9 cellular contexts compared by ENCODE assay signal in the genomic region with DNA sequence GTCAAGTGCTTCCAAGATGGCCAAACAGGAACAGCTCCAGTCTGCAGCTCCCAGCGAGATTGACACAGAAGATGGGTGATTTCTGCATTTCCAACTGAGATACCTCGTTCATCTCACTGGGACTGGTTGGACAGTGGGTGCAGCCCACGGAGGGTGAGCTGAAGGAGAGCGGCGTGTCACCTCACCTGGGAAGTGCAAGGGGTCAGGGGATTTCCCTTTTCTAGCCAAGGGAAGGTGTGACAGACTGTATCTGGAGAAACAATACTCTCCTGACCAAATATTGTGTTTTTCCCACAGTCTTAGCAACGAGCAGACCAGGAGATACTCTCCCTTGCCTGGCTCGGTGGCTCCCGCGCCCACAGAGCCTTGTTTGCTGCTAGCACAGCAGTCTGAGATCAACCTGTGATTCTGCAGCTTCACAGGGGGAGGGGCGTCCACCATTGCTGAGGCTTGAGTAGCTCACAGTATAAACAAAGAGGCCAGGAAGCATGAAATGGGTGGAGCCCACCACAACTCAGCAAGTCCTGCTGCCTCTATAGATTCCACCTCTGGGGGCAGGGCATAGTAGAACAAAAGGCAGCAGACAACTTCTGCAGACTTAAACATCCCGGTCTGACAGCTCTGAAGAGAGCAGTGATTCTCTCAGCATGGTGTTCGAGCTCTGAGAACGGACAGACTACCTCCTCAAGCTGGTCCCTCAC.
DNase-seq lines count a peak whose midpoint lies in the region; ATAC-seq and TF ChIP-seq lines count a peak whose summit lies in the region.
"Had no signal": no experiment of that assay in that cellular context is flagged by ENCODE, and none has a peak within 500 bp of the region (broad histone marks: within the 10 kb centered on the region; RNA-seq: fewer than 3 reads in every experiment).

No MANE protein-coding gene starts in this region.

- no peak for DNase-seq in natural killer cell treated with Interleukin-12 subunit alpha and Interleukin-12 subunit beta and Interleukin-15 and Interleukin-18, amount 100 ng/mL, for 72 hours (ENCODE audit: low spot score)
- DNase-seq in natural killer cell (no peak), activated T-cell treated with anti-CD3 and anti-CD28 coated beads for 48 hours (ENCODE audit: low read depth) (peak; percentile 17), islet precursor cell (peak; percentile 92), ureter (ENCODE audit: low spot score) (peak; percentile 42), epidermal melanocyte (ENCODE audit: insufficient read length, low spot score) (no peak), NCI-H345 (lab: John Stamatoyannopoulos, UW) (no peak)

- peak overlapping the region; percentile 24 for H3K4me3 Mint-ChIP-seq in natural killer cell treated with Interleukin-12 subunit alpha and Interleukin-12 subunit beta and Interleukin-15 and Interleukin-18, amount 100 ng/mL, for 72 hours
- no peak overlapping the region for H3K4me3 Mint-ChIP-seq in natural killer cell

- H3K27me3 Mint-ChIP-seq in natural killer cell treated with Interleukin-12 subunit alpha and Interleukin-12 subunit beta and Interleukin-15 and Interleukin-18, amount 100 ng/mL, for 72 hours = peaks cover 0 to 2% of the 10 kb centered on the region in 2 donors
- no peaks in the 10 kb centered on the region for H3K27me3 Mint-ChIP-seq in natural killer cell (ENCODE audit: low read depth in 2 of 2)

- H3K4me1 Mint-ChIP-seq in natural killer cell treated with Interleukin-12 subunit alpha and Interleukin-12 subunit beta and Interleukin-15 and Interleukin-18, amount 100 ng/mL, for 72 hours (ENCODE audit: low read depth in 2 of 2) = no peaks in the 10 kb centered on the region
- H3K4me1 Mint-ChIP-seq in natural killer cell = no peaks in the 10 kb centered on the region

- H3K9me3 Mint-ChIP-seq in natural killer cell treated with Interleukin-12 subunit alpha and Interleukin-12 subunit beta and Interleukin-15 and Interleukin-18, amount 100 ng/mL, for 72 hours = peaks cover 30% of the 10 kb centered on the region
- H3K9me3 Mint-ChIP-seq in natural killer cell = peaks cover 3 to 8% of the 10 kb centered on the region in 2 donors

- no peak for TF ChIP-seq CTCF in natural killer cell (IDR thresholded peaks at IDR 0.05)

- H3K36me3 Mint-ChIP-seq in natural killer cell treated with Interleukin-12 subunit alpha and Interleukin-12 subunit beta and Interleukin-15 and Interleukin-18, amount 100 ng/mL, for 72 hours = peaks cover 16% of the 10 kb centered on the region
- H3K36me3 Mint-ChIP-seq in natural killer cell = no peaks in the 10 kb centered on the region

- intact Hi-C loops in natural killer cell (cut with micrococcal nuclease) = no loop called here

- ATAC-seq in natural killer cell treated with Interleukin-12 subunit alpha and Interleukin-12 subunit beta and Interleukin-15 and Interleukin-18, amount 100 ng/mL, for 72 hours = no peak
- ATAC-seq in natural killer cell (no peak), HG03045 (IDR thresholded peaks at IDR 0.05; ENCODE audit: unreplicated experiment) (no peak)
- ATAC-seq: right lobe of liver had no signal

- H3K27ac Mint-ChIP-seq in natural killer cell treated with Interleukin-12 subunit alpha and Interleukin-12 subunit beta and Interleukin-15 and Interleukin-18, amount 100 ng/mL, for 72 hours = no peak overlapping the region
- H3K27ac Mint-ChIP-seq in natural killer cell = no peak overlapping the region

Comparison
In these comparisons a context has a peak if more than half of its experiments do, and no peak if none do; other contexts are left out.
1. DNase-seq: peak in activated T-cell treated with anti-CD3 and anti-CD28 coated beads for 48 hours (single experiment), islet precursor cell (single experiment) and ureter (single experiment); none in natural killer cell treated with Interleukin-12 subunit alpha and Interleukin-12 subunit beta and Interleukin-15 and Interleukin-18, amount 100 ng/mL, for 72 hours (single experiment), natural killer cell (single experiment), epidermal melanocyte (single experiment) and NCI-H345 (single experiment).